ENCODE assay signal across 1 cellular context in genomic region chr11:118884613-118885274, GRCh38.
TF ChIP-seq lines count a peak whose summit lies in the region.

No MANE protein-coding gene starts in this region.

TF ChIP-seq in HepG2, 621 proteins besides CTCF, POLR2A, EP300 and RAD21:
- TF ChIP-seq PRDM15 (CRISPR knock-in tag; IDR thresholded peaks at IDR 0.05) (peak; percentile 93), HNF4G (IDR thresholded peaks at IDR 0.05; ENCODE audit: borderline replicate concordance, low read depth, low read length) (0 out of 2 replicates have a peak, but pooled peaks have one; percentile 28), HNF4G (CRISPR knock-in tag; IDR thresholded peaks at IDR 0.05; ENCODE audit: borderline replicate concordance, low read depth) (no peak), PRPF4 (IDR thresholded peaks at IDR 0.05; ENCODE audit: low read depth, low read length, poor library complexity, severe bottlenecking) (no peak), FOXJ3 (CRISPR knock-in tag; IDR thresholded peaks at IDR 0.05; ENCODE audit: borderline replicate concordance) (no peak), JDP2 (CRISPR knock-in tag; IDR thresholded peaks at IDR 0.05; ENCODE audit: borderline replicate concordance) (no peak), ZNF850 (CRISPR knock-in tag; conservative IDR thresholded peaks at IDR 0.05) (no peak), ZNF678 (CRISPR knock-in tag; IDR thresholded peaks at IDR 0.05) (no peak), TBP (CRISPR knock-in tag; IDR thresholded peaks at IDR 0.05) (no peak), HNF4A (CRISPR knock-in tag; IDR thresholded peaks at IDR 0.05) (0 out of 2 replicates have a peak, but pooled peaks have one; percentile 10), GABPA (IDR thresholded peaks at IDR 0.05; ENCODE audit: low read depth, low read length) (no peak), GABPA (CRISPR knock-in tag; IDR thresholded peaks at IDR 0.05; ENCODE audit: low read depth) (no peak), ETV6 (CRISPR knock-in tag; conservative IDR thresholded peaks at IDR 0.05) (no peak), ZBTB14 (CRISPR knock-in tag; IDR thresholded peaks at IDR 0.05) (no peak)
- TF ChIP-seq, protein P1, sequence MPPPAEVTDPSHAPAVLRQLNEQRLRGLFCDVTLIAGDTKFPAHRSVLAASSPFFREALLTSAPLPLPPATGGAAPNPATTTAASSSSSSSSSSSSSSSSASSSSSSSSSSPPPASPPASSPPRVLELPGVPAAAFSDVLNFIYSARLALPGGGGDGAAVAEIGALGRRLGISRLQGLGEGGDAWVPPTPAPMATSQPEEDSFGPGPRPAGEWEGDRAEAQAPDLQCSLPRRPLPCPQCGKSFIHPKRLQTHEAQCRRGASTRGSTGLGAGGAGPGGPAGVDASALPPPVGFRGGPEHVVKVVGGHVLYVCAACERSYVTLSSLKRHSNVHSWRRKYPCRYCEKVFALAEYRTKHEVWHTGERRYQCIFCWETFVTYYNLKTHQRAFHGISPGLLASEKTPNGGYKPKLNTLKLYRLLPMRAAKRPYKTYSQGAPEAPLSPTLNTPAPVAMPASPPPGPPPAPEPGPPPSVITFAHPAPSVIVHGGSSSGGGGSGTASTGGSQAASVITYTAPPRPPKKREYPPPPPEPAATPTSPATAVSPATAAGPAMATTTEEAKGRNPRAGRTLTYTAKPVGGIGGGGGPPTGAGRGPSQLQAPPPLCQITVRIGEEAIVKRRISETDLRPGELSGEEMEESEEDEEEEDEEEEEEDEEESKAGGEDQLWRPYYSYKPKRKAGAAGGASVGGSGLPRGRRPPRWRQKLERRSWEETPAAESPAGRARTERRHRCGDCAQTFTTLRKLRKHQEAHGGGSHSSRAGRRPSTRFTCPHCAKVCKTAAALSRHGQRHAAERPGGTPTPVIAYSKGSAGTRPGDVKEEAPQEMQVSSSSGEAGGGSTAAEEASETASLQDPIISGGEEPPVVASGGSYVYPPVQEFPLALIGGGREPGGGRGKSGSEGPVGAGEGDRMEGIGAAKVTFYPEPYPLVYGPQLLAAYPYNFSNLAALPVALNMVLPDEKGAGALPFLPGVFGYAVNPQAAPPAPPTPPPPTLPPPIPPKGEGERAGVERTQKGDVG (CRISPR knock-in tag; IDR thresholded peaks at IDR 0.05; ENCODE audit: borderline replicate concordance) = no peak
